ENCODE assay signal across 29 cellular contexts in genomic region chr4:25725870-25726269, GRCh38.
"Had no signal": no experiment of that assay in that cellular context is flagged by ENCODE, and none has a peak within 500 bp of the region (broad histone marks: within the 10 kb centered on the region; RNA-seq: fewer than 3 reads in every experiment).

No MANE protein-coding gene starts in this region.

- H3K27ac Mint-ChIP-seq: naive thymus-derived CD4-positive, alpha-beta T cell; natural killer cell; neural progenitor cell; progenitor cell of endocrine pancreas; stimulated activated effector memory CD8-positive, alpha-beta T cell treated with anti-CD3 and anti-CD28 coated beads, Interleukin-12 subunit alpha, Interleukin-12 subunit beta, amount 100 ng/mL, for 72 hours; stimulated activated naive B cell treated with anti-CD40 and anti-IgM and Interleukin-4, amounts not matched to agents 10 μg/mL and 1 μg/mL and 100 μg/mL, for 72 hours; stimulated activated naive CD8-positive, alpha-beta T cell treated with anti-CD3 and anti-CD28 coated beads, Interleukin-15, Interleukin-2, amounts not matched to agents 100 ng/mL and 50 ng/mL, for 24 hours had no signal

- DNase-seq: naive thymus-derived CD4-positive, alpha-beta T cell; natural killer cell; occipital lobe; ovary; posterior cingulate gyrus; psoas muscle; right cardiac atrium; right lobe of liver; sigmoid colon; small intestine; stimulated activated CD4-positive, alpha-beta T cell treated with anti-CD3 and anti-CD28 coated beads, Interleukin-15, amount 100 ng/mL, for 24 hours; stimulated activated CD4-positive, alpha-beta T cell treated with anti-CD3 and anti-CD28 coated beads, Interleukin-2, amount 100 ng/mL, for 24 hours; stimulated activated CD4-positive, alpha-beta T cell treated with anti-CD3 and anti-CD28 coated beads, Interleukin-2, amount 100 ng/mL, for 48 hours; stimulated activated CD4-positive, alpha-beta T cell treated with anti-CD3 and anti-CD28 coated beads, Interleukin-4, amount 100 ng/mL, for 24 hours; stimulated activated naive B cell treated with anti-CD40 and anti-IgM and Interleukin-4, amounts not matched to agents 10 μg/mL and 1 μg/mL and 100 μg/mL, for 72 hours; stimulated activated naive CD4-positive, alpha-beta T cell treated with Interleukin-2 at 50 U/mL for 16 hours; thyroid gland; transverse colon; upper lobe of left lung had no signal

- H3K4me2 ChIP-seq: neural progenitor cell had no signal

- H3K36me3 Mint-ChIP-seq: natural killer cell; neural progenitor cell; stimulated activated effector memory CD8-positive, alpha-beta T cell treated with anti-CD3 and anti-CD28 coated beads, Interleukin-12 subunit alpha, Interleukin-12 subunit beta, amount 100 ng/mL, for 72 hours had no signal

- FAIRE-seq: small intestine, urothelium cell line had no signal

- H3K4me1 Mint-ChIP-seq: naive thymus-derived CD4-positive, alpha-beta T cell; nephron had no signal

- H3K36me3 ChIP-seq: neural progenitor cell, ovary, right lobe of liver, sigmoid colon, stomach, thoracic aorta, thyroid gland, transverse colon, upper lobe of left lung, vagina had no signal

- H3K4me3 Mint-ChIP-seq: naive thymus-derived CD4-positive, alpha-beta T cell; natural killer cell; nephron; neural progenitor cell; stimulated activated effector memory CD8-positive, alpha-beta T cell treated with anti-CD3 and anti-CD28 coated beads, Interleukin-12 subunit alpha, Interleukin-12 subunit beta, amount 100 ng/mL, for 72 hours; stimulated activated naive B cell treated with anti-CD40 and anti-IgM and Interleukin-4, amounts not matched to agents 10 μg/mL and 1 μg/mL and 100 μg/mL, for 72 hours; stimulated activated naive CD8-positive, alpha-beta T cell treated with anti-CD3 and anti-CD28 coated beads, Interleukin-15, Interleukin-2, amounts not matched to agents 100 ng/mL and 50 ng/mL, for 24 hours had no signal

- H3K27me3 Mint-ChIP-seq: naive thymus-derived CD4-positive, alpha-beta T cell; progenitor cell of endocrine pancreas; stimulated activated naive B cell treated with anti-CD40 and anti-IgM and Interleukin-4, amounts not matched to agents 10 μg/mL and 1 μg/mL and 100 μg/mL, for 72 hours; stimulated activated naive CD8-positive, alpha-beta T cell treated with anti-CD3 and anti-CD28 coated beads, Interleukin-15, Interleukin-2, amounts not matched to agents 100 ng/mL and 50 ng/mL, for 24 hours had no signal

- H2AFZ ChIP-seq: neural progenitor cell, parathyroid adenoma had no signal

- H3K4me1 ChIP-seq: neural progenitor cell, parathyroid adenoma, psoas muscle, right lobe of liver, sigmoid colon, stomach, transverse colon, upper lobe of left lung, vagina had no signal

- H3K9ac ChIP-seq: neural progenitor cell, parathyroid adenoma had no signal

- H3K79me2 ChIP-seq: parathyroid adenoma had no signal

- H3K9me3 Mint-ChIP-seq: natural killer cell; nephron; neural progenitor cell; stimulated activated effector memory CD8-positive, alpha-beta T cell treated with anti-CD3 and anti-CD28 coated beads, Interleukin-12 subunit alpha, Interleukin-12 subunit beta, amount 100 ng/mL, for 72 hours had no signal

- H3K27me3 ChIP-seq: neural progenitor cell, ovary, right lobe of liver, sigmoid colon, stomach, thyroid gland, transverse colon, upper lobe of left lung, vagina had no signal

- H3K27ac ChIP-seq: neural progenitor cell, ovary, parathyroid adenoma, psoas muscle, right lobe of liver, sigmoid colon, stomach, thoracic aorta, thyroid gland, transverse colon, upper lobe of left lung, vagina had no signal

- H3K4me3 ChIP-seq: neural progenitor cell, ovary, psoas muscle, right lobe of liver, sigmoid colon, stomach, thoracic aorta, thyroid gland, transverse colon, upper lobe of left lung, vagina had no signal

- ATAC-seq: naive thymus-derived CD4-positive, alpha-beta T cell; natural killer cell; psoas muscle; right cardiac atrium; right lobe of liver; stimulated activated effector memory CD8-positive, alpha-beta T cell treated with anti-CD3 and anti-CD28 coated beads, Interleukin-12 subunit alpha, Interleukin-12 subunit beta, amount 100 ng/mL, for 72 hours; stimulated activated naive B cell treated with anti-CD40 and anti-IgM and Interleukin-4, amounts not matched to agents 10 μg/mL and 1 μg/mL and 100 μg/mL, for 72 hours had no signal

- H3K9me3 ChIP-seq: ovary, psoas muscle, right lobe of liver, sigmoid colon, stomach, thoracic aorta, thyroid gland, transverse colon, upper lobe of left lung, vagina had no signal
